In genomic region chr1:246722720-246723119, GRCh38 we compare ENCODE assay signal across 26 cellular contexts. TPM values are rescaled to one million over a fixed set of nuclear protein-coding genes. Genes with fewer than 3 reads are reported as not detected.
DNase-seq lines count a peak whose midpoint lies in the region; ATAC-seq and TF ChIP-seq lines count a peak whose summit lies in the region.
"Had no signal": no experiment of that assay in that cellular context is flagged by ENCODE, and none has a peak within 500 bp of the region (broad histone marks: within the 10 kb centered on the region; RNA-seq: fewer than 3 reads in every experiment).

No MANE protein-coding gene starts in this region.

- H3K9me3 ChIP-seq in CD4-positive, CD25-positive, alpha-beta regulatory T cell (ENCODE audit: control insufficient read depth in 2 of 2, low read length in 2 of 2), result peaks cover 0 to 2% of the 10 kb centered on the region in 2 experiments
- H3K9me3 ChIP-seq: A549, transverse colon had no signal

- H3K27ac ChIP-seq in CD4-positive, CD25-positive, alpha-beta regulatory T cell (ENCODE audit: insufficient read depth, low read length, poor library complexity, severe bottlenecking), result no peak overlapping the region
- H3K27ac ChIP-seq: coronary artery, foreskin keratinocyte had no signal

- no peak for DNase-seq in activated CD4-positive, alpha-beta T cell treated with anti-CD3 and anti-CD28 coated beads, Interleukin-2, amount 10 ng/mL, durations not matched to agents 24 days and 14 days
- DNase-seq in activated CD4-positive, alpha-beta T cell treated with anti-CD3 and anti-CD28 coated beads, Interleukin-2, amount 50 U/mL, for 1 hour, result no peak
- no peak for DNase-seq in CD4-positive, CD25-positive, alpha-beta regulatory T cell
- no peak for DNase-seq in NCI-H1436 (lab: John Stamatoyannopoulos, UW)
- DNase-seq: activated effector memory CD4-positive, alpha-beta T cell treated with anti-CD3 and anti-CD28 coated beads, Interleukin-2, amount 50 U/mL, for 16 hours; amniotic stem cell; Calu3; effector memory CD8-positive, alpha-beta T cell; foreskin keratinocyte; H9; Karpas-422; left colon; mesendoderm; MV-4-11; NCI-H524 treated with DMSO at 0.1 percent for 48 hours; NK-92 treated with Interleukin-12 subunit alpha and Interleukin-12 subunit beta, amount 100 ng/mL, for 24 hours; SHP77 treated with DMSO at 0.1 percent for 48 hours; transverse colon had no signal

- peaks cover 7% of the 10 kb centered on the region for H3K27me3 ChIP-seq in CD4-positive, CD25-positive, alpha-beta regulatory T cell (ENCODE audit: control insufficient read depth, insufficient read depth, low read length)
- H3K27me3 ChIP-seq: foreskin keratinocyte, transverse colon had no signal

- H3K36me3 ChIP-seq in CD4-positive, CD25-positive, alpha-beta regulatory T cell (ENCODE audit: control insufficient read depth, insufficient read depth, low read length), result no peaks in the 10 kb centered on the region

- TF ChIP-seq CTCF in nephron (IDR thresholded peaks at IDR 0.05; ENCODE audit: unreplicated experiment in 3 of 3), result no peak

- H3K27me3 Mint-ChIP-seq in activated CD4-positive, alpha-beta T cell treated with anti-CD3 and anti-CD28 coated beads, Interleukin-2, amount 10 ng/mL, durations not matched to agents 24 days and 14 days, result no peaks in the 10 kb centered on the region
- H3K27me3 Mint-ChIP-seq in CD4-positive, CD25-positive, alpha-beta regulatory T cell, result peaks cover 17% of the 10 kb centered on the region
- peaks cover 13% of the 10 kb centered on the region for H3K27me3 Mint-ChIP-seq in activated T-helper 17 cell treated with anti-CD3 and anti-CD28 coated beads, Interleukin-2, amount 50 U/mL, for 72 hours
- no peaks in the 10 kb centered on the region for H3K27me3 Mint-ChIP-seq in nephron (ENCODE audit: low read depth)
- H3K27me3 Mint-ChIP-seq: B cell had no signal

- H3K4me1 Mint-ChIP-seq in activated CD4-positive, alpha-beta T cell treated with anti-CD3 and anti-CD28 coated beads, Interleukin-2, amount 10 ng/mL, durations not matched to agents 24 days and 14 days, result peaks cover 5% of the 10 kb centered on the region
- peaks cover 4 to 13% (median 7%) of the 10 kb centered on the region in 4 donors for H3K4me1 Mint-ChIP-seq in CD4-positive, CD25-positive, alpha-beta regulatory T cell
- H3K4me1 Mint-ChIP-seq in activated T-helper 17 cell treated with anti-CD3 and anti-CD28 coated beads, Interleukin-2, amount 50 U/mL, for 72 hours, result no peaks in the 10 kb centered on the region
- H3K4me1 Mint-ChIP-seq in nephron, result peaks cover 18% of the 10 kb centered on the region

- peaks cover 12% of the 10 kb centered on the region for H3K4me1 ChIP-seq in CD4-positive, CD25-positive, alpha-beta regulatory T cell (ENCODE audit: control insufficient read depth, insufficient read depth, low read length, poor library complexity, severe bottlenecking)
- H3K4me1 ChIP-seq: foreskin keratinocyte had no signal

- no peak overlapping the region for H3K27ac Mint-ChIP-seq in activated CD4-positive, alpha-beta T cell treated with anti-CD3 and anti-CD28 coated beads, Interleukin-2, amount 10 ng/mL, durations not matched to agents 24 days and 14 days
- H3K27ac Mint-ChIP-seq in CD4-positive, CD25-positive, alpha-beta regulatory T cell, result no peak overlapping the region
- H3K27ac Mint-ChIP-seq in activated T-helper 17 cell treated with anti-CD3 and anti-CD28 coated beads, Interleukin-2, amount 50 U/mL, for 72 hours, result no peak overlapping the region
- H3K27ac Mint-ChIP-seq in nephron, result peak overlapping the region in 2 of 3 experiments; percentile 37 to 59
- H3K27ac Mint-ChIP-seq: B cell, H9 had no signal

- H3K9me3 Mint-ChIP-seq in activated CD4-positive, alpha-beta T cell treated with anti-CD3 and anti-CD28 coated beads, Interleukin-2, amount 10 ng/mL, durations not matched to agents 24 days and 14 days, result peaks cover 9% of the 10 kb centered on the region
- peaks cover 0 to 19% (median 6%) of the 10 kb centered on the region in 7 donors for H3K9me3 Mint-ChIP-seq in CD4-positive, CD25-positive, alpha-beta regulatory T cell
- peaks cover 10% of the 10 kb centered on the region for H3K9me3 Mint-ChIP-seq in activated T-helper 17 cell treated with anti-CD3 and anti-CD28 coated beads, Interleukin-2, amount 50 U/mL, for 72 hours
- peaks cover 18% of the 10 kb centered on the region for H3K9me3 Mint-ChIP-seq in nephron

- intact Hi-C loops in activated CD4-positive, alpha-beta T cell treated with anti-CD3 and anti-CD28 coated beads, Interleukin-2, amount 10 ng/mL, durations not matched to agents 24 days and 14 days (cut with micrococcal nuclease), result loop anchor here (10.0 kb wide), 1 partner anchor 388 kb away; no protein-coding TSS in a partner anchor

- H3K4me3 ChIP-seq in CD4-positive, CD25-positive, alpha-beta regulatory T cell (ENCODE audit: low read depth, low read length), result no peak overlapping the region
- H3K4me3 ChIP-seq: GM12878 had no signal

- H3K36me3 Mint-ChIP-seq in activated CD4-positive, alpha-beta T cell treated with anti-CD3 and anti-CD28 coated beads, Interleukin-2, amount 10 ng/mL, durations not matched to agents 24 days and 14 days (ENCODE audit: low read depth), result peaks cover 13% of the 10 kb centered on the region
- peaks cover 5% of the 10 kb centered on the region for H3K36me3 Mint-ChIP-seq in CD4-positive, CD25-positive, alpha-beta regulatory T cell
- H3K36me3 Mint-ChIP-seq in activated T-helper 17 cell treated with anti-CD3 and anti-CD28 coated beads, Interleukin-2, amount 50 U/mL, for 72 hours (ENCODE audit: low read depth), result peaks cover 12% of the 10 kb centered on the region
- peaks cover 14% of the 10 kb centered on the region for H3K36me3 Mint-ChIP-seq in nephron (ENCODE audit: low read depth)

- peak overlapping the region; percentile 22 for H3K4me3 Mint-ChIP-seq in activated CD4-positive, alpha-beta T cell treated with anti-CD3 and anti-CD28 coated beads, Interleukin-2, amount 10 ng/mL, durations not matched to agents 24 days and 14 days
- H3K4me3 Mint-ChIP-seq in CD4-positive, CD25-positive, alpha-beta regulatory T cell, result peak overlapping the region in 3 of 4 donors; percentile 6 to 88 (median 59)
- peak overlapping the region; percentile 84 for H3K4me3 Mint-ChIP-seq in activated T-helper 17 cell treated with anti-CD3 and anti-CD28 coated beads, Interleukin-2, amount 50 U/mL, for 72 hours
- H3K4me3 Mint-ChIP-seq in nephron, result peak overlapping the region; percentile 93 to 95 (median 94)

- ATAC-seq in CD4-positive, CD25-positive, alpha-beta regulatory T cell (ENCODE audit: low read depth in 2 of 2), result no peak
- no peak for ATAC-seq in activated T-helper 17 cell treated with anti-CD3 and anti-CD28 coated beads, Interleukin-2, amount 50 U/mL, for 72 hours (replicated peaks)
- ATAC-seq in GM21723 (IDR thresholded peaks at IDR 0.05; ENCODE audit: unreplicated experiment), result no peak
- ATAC-seq in HG03135 (IDR thresholded peaks at IDR 0.05; ENCODE audit: unreplicated experiment), result no peak
- ATAC-seq: A549; effector memory CD8-positive, alpha-beta T cell; foreskin keratinocyte; GM12878; left colon had no signal

RNA-seq across cellular contexts. Expression of gene SCCPDH, which starts 1.5 kb away (rescaled TPM):
- total RNA-seq in activated CD4-positive, alpha-beta T cell treated with anti-CD3 and anti-CD28 coated beads, Interleukin-2, amount 10 ng/mL, durations not matched to agents 24 days and 14 days, result 31.7 and 32.3 TPM in 2 replicates
- 1.5 TPM for total RNA-seq in CD4-positive, CD25-positive, alpha-beta regulatory T cell
- polyA plus RNA-seq in CD4-positive, CD25-positive, alpha-beta regulatory T cell, result 1 to 10 TPM; 2.0 to 5.0 (median 4.1) TPM
- total RNA-seq in activated T-helper 17 cell treated with anti-CD3 and anti-CD28 coated beads, Interleukin-2, amount 50 U/mL, for 72 hours, result 10 to 100 TPM in 1 of 2 donors, 1 to 10 TPM in 1; 8.9 to 23.9 TPM

Comparison
In these comparisons a context has a peak if more than half of its experiments do, and no peak if none do; other contexts are left out.
1. H3K27ac Mint-ChIP-seq: peak in nephron (2 of 3); none in activated CD4-positive, alpha-beta T cell treated with anti-CD3 and anti-CD28 coated beads, Interleukin-2, amount 10 ng/mL, durations not matched to agents 24 days and 14 days (single experiment), CD4-positive, CD25-positive, alpha-beta regulatory T cell (0 of 3) and activated T-helper 17 cell treated with anti-CD3 and anti-CD28 coated beads, Interleukin-2, amount 50 U/mL, for 72 hours (single experiment).
2. H3K4me3 Mint-ChIP-seq: peak in every context shown above with its lines; median percentile 94 in nephron; 84 in activated T-helper 17 cell treated with anti-CD3 and anti-CD28 coated beads, Interleukin-2, amount 50 U/mL, for 72 hours; 59 in CD4-positive, CD25-positive, alpha-beta regulatory T cell; 22 in activated CD4-positive, alpha-beta T cell treated with anti-CD3 and anti-CD28 coated beads, Interleukin-2, amount 10 ng/mL, durations not matched to agents 24 days and 14 days.